11 cellular contexts compared by ENCODE assay signal in genomic region chr4:80074059-80074458, GRCh38. TPM values are rescaled to one million over a fixed set of nuclear protein-coding genes. Genes with fewer than 3 reads are reported as not detected.
DNase-seq lines count a peak whose midpoint lies in the region; TF ChIP-seq lines count a peak whose summit lies in the region.
"Had no signal": no experiment of that assay in that cellular context is flagged by ENCODE, and none has a peak within 500 bp of the region (broad histone marks: within the 10 kb centered on the region; RNA-seq: fewer than 3 reads in every experiment).

No MANE protein-coding gene starts in this region.

- TF ChIP-seq CTCF in HL-60 (IDR thresholded peaks at IDR 0.05; ENCODE audit: insufficient read depth, low read length) (no peak), brain microvascular endothelial cell (IDR thresholded peaks at IDR 0.05; ENCODE audit: low read depth, low read length, missing control alignments) (no peak), neutrophil (IDR thresholded peaks at IDR 0.05) (no peak)

- H3K4me3 ChIP-seq in BLaER1: no peak overlapping the region
- no peak overlapping the region for H3K4me3 ChIP-seq in HL-60 (replicated peaks; ENCODE audit: insufficient read depth, low read length)
- H3K4me3 ChIP-seq in brain microvascular endothelial cell (ENCODE audit: low read depth, low read length): no peak overlapping the region
- H3K4me3 ChIP-seq in neutrophil (ENCODE audit: low read depth in 1 of 2, low read length in 1 of 2): peak overlapping the region; percentile 89 to 95

- H3K9ac ChIP-seq in BLaER1: no peak overlapping the region

- peak overlapping the region; percentile 94 for H3K4me2 ChIP-seq in BLaER1

- H3K36me3 ChIP-seq in BLaER1: no peaks in the 10 kb centered on the region
- H3K36me3 ChIP-seq in brain microvascular endothelial cell (replicated peaks): peaks cover 8% of the 10 kb centered on the region
- peaks cover 7% of the 10 kb centered on the region for H3K36me3 ChIP-seq in neutrophil

- no peaks in the 10 kb centered on the region for H3K9me3 ChIP-seq in BLaER1
- no peaks in the 10 kb centered on the region for H3K9me3 ChIP-seq in neutrophil

- H3K27me3 ChIP-seq in BLaER1 (no peaks in the 10 kb centered on the region), HL-60 (ENCODE audit: insufficient read depth, poor library complexity, severe bottlenecking) (no peaks in the 10 kb centered on the region), brain microvascular endothelial cell (replicated peaks) (no peaks in the 10 kb centered on the region), neutrophil (no peaks in the 10 kb centered on the region)

- H3K27ac ChIP-seq in BLaER1: no peak overlapping the region
- H3K27ac ChIP-seq in HL-60 (replicated peaks): peak overlapping the region; percentile 98
- peak overlapping the region; percentile 93 for H3K27ac ChIP-seq in brain microvascular endothelial cell
- peak overlapping the region; percentile 97 for H3K27ac ChIP-seq in neutrophil
- H3K27ac ChIP-seq: SK-N-MC had no signal

- H3K4me1 ChIP-seq in BLaER1: peaks cover 29% of the 10 kb centered on the region
- peaks cover 78 to 84% of the 10 kb centered on the region in 2 experiments for H3K4me1 ChIP-seq in neutrophil (ENCODE audit: control insufficient read depth in 1 of 2, insufficient read depth in 1 of 2, low read depth in 1 of 2, low read length in 1 of 2)

- H4K20me1 ChIP-seq in BLaER1: no peaks in the 10 kb centered on the region

- in situ Hi-C loops in brain microvascular endothelial cell (cut with HindIII; ENCODE audit: low pct_ligation_motif_present, low sequenced_read_pairs): no loop called here

- DNase-seq in HL-60 (ENCODE audit: low read depth in 1 of 2, low spot score in 1 of 2) (no peak), brain microvascular endothelial cell (no peak), occipital lobe (lab: John Stamatoyannopoulos, UW) (no peak), NCI-H128 (lab: John Stamatoyannopoulos, UW; ENCODE audit: unreplicated experiment) (no peak), DMS53 treated with DMSO at 0.1 percent for 48 hours (lab: John Stamatoyannopoulos, UW; ENCODE audit: unreplicated experiment) (no peak), amniotic stem cell (lab: John Stamatoyannopoulos, UW) (no peak)
- DNase-seq: midbrain, NCI-H2227 treated with DMSO at 0.1 percent for 48 hours had no signal

RNA-seq across cellular contexts. Expression of gene ANTXR2, which starts 1.0 kb away (rescaled TPM):
- 20.1 TPM for total RNA-seq in occipital lobe

Comparison
In these comparisons a context has a peak if more than half of its experiments do, and no peak if none do; other contexts are left out.
1. H3K4me3 ChIP-seq: peak in neutrophil (2 of 2); none in BLaER1 (single experiment), HL-60 (single experiment) and brain microvascular endothelial cell (single experiment).